In the genomic region with DNA sequence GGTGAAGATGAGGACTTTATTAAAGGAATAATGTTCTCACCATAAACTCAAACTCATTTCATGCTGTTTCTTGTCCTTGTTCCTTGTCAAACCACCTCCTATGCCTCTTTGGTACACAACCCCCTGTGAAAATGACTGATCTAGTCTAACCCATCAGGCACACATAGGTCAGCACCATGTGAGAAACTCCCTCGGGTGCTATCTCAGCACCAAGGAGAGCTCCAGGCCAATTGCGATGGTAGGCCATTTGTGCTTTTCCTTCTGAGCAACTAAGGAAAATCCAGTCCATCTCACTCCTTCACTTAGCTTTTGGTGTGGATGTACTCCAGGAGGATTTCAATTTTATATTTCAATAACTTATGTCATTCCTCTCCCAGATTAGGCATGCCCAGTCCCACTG, we compare ENCODE assay signal across 12 cellular contexts.
DNase-seq lines count a peak whose midpoint lies in the region; ATAC-seq and TF ChIP-seq lines count a peak whose summit lies in the region.
"Had no signal": no experiment of that assay in that cellular context is flagged by ENCODE, and none has a peak within 500 bp of the region (broad histone marks: within the 10 kb centered on the region; RNA-seq: fewer than 3 reads in every experiment).

No MANE protein-coding gene starts in this region.

- no peaks in the 10 kb centered on the region for H3K23me2 ChIP-seq in H9 (ENCODE audit: insufficient read length, low read depth, low read length, poor library complexity, severe bottlenecking)

- no peak overlapping the region for H4K91ac ChIP-seq in H9 (ENCODE audit: insufficient read length, low read depth, low read length)

- H3K9me3 ChIP-seq in AG04450 (ENCODE audit: control insufficient read depth, insufficient read depth, low read length), result no peaks in the 10 kb centered on the region
- H3K9me3 ChIP-seq in H9 (ENCODE audit: control insufficient read depth, low read depth, low read length), result no peaks in the 10 kb centered on the region
- H3K9me3 ChIP-seq: testis had no signal

- no peaks in the 10 kb centered on the region; the same call in 1 of the 2 replicates for H3K4me1 ChIP-seq in H9 (ENCODE audit: insufficient read depth, low read length)

- no peak overlapping the region for H2BK20ac ChIP-seq in H9 (ENCODE audit: low read depth, low read length, poor library complexity, severe bottlenecking)

- H3K27ac Mint-ChIP-seq in H9, result no peak overlapping the region
- H3K27ac Mint-ChIP-seq: dendritic cell treated with granulocyte-macrophage colony-stimulating factor and Interleukin-4, amounts not matched to agents 40 ng/mL and 50 ng/mL, for 4 days had no signal

- no peak for ATAC-seq in HG03460 (IDR thresholded peaks at IDR 0.05; ENCODE audit: unreplicated experiment)
- ATAC-seq in HG03135 (IDR thresholded peaks at IDR 0.05; ENCODE audit: unreplicated experiment), result no peak

- H2AK5ac ChIP-seq in H9 (ENCODE audit: insufficient read length, low read length), result no peak overlapping the region

- peaks cover 22 to 23% of the 10 kb centered on the region in 2 experiments for H3K4me1 Mint-ChIP-seq in H9

- H3K4me3 ChIP-seq in AG04450 (ENCODE audit: low read depth, low read length), result no peak overlapping the region
- H3K4me3 ChIP-seq: testis had no signal

- no peaks in the 10 kb centered on the region for H3K27me3 ChIP-seq in AG04450 (ENCODE audit: control insufficient read depth, insufficient read depth, low read length)
- no peaks in the 10 kb centered on the region for H3K27me3 ChIP-seq in H9 (ENCODE audit: insufficient read depth, low read length)
- H3K27me3 ChIP-seq: testis had no signal

- no peak overlapping the region for H3K18ac ChIP-seq in H9 (ENCODE audit: insufficient read length, low read depth, low read length)

- H3K9ac ChIP-seq in H9 (ENCODE audit: extremely low read depth, insufficient read length, low read length), result no peak overlapping the region

- H3K9me3 Mint-ChIP-seq in H9, result no peaks in the 10 kb centered on the region; a peak in 2 of 5 replicates
- H3K9me3 Mint-ChIP-seq: dendritic cell treated with granulocyte-macrophage colony-stimulating factor and Interleukin-4, amounts not matched to agents 40 ng/mL and 50 ng/mL, for 4 days had no signal

- H2BK12ac ChIP-seq in H9 (ENCODE audit: insufficient read length, low read depth, low read length), result no peak overlapping the region

- H3K4me2 ChIP-seq in H9 (ENCODE audit: insufficient read depth, insufficient read length, low read length), result no peak overlapping the region

- TF ChIP-seq CTCF in AG04450 (IDR thresholded peaks at IDR 0.05; ENCODE audit: low read depth, low read length) (no peak), H9 (conservative IDR thresholded peaks at IDR 0.05) (no peak)

- H2AFZ ChIP-seq in H9 (ENCODE audit: low read length), result no peak overlapping the region

- H4K5ac ChIP-seq in H9 (ENCODE audit: insufficient read length, low read depth, low read length), result no peak overlapping the region

- H2BK15ac ChIP-seq in H9 (ENCODE audit: low read depth, low read length), result no peak overlapping the region

- H3K79me1 ChIP-seq in H9 (ENCODE audit: insufficient read depth, low read depth, low read length, poor library complexity, severe bottlenecking), result no peaks in the 10 kb centered on the region

- no peak overlapping the region for H3K4me3 Mint-ChIP-seq in H9
- H3K4me3 Mint-ChIP-seq: dendritic cell treated with granulocyte-macrophage colony-stimulating factor and Interleukin-4, amounts not matched to agents 40 ng/mL and 50 ng/mL, for 4 days had no signal

- CTCF ChIA-PET in AG04450 (lab: Charles Lee), result no interaction called here

- no peak overlapping the region for H3K23ac ChIP-seq in H9 (ENCODE audit: insufficient read length, low read depth, low read length)

- H3K27ac ChIP-seq in AG04450 (ENCODE audit: low read depth, low read length) (no peak overlapping the region), H9 (ENCODE audit: insufficient read length, low read depth, low read length) (no peak overlapping the region)
- H3K27ac ChIP-seq: testis had no signal

- H3T11ph ChIP-seq in H9 (ENCODE audit: low read length), result no peak overlapping the region

- H3K79me2 ChIP-seq in H9 (ENCODE audit: insufficient read depth, low read length), result no peaks in the 10 kb centered on the region

- POLR2A ChIA-PET in AG04450 (lab: Yijun Ruan, JAX), result no interaction called here

- no peak for TF ChIP-seq EP300 in Ishikawa (IDR thresholded peaks at IDR 0.05; ENCODE audit: borderline replicate concordance)

- H4K20me1 ChIP-seq in H9 (ENCODE audit: control insufficient read depth, insufficient read depth, insufficient read length), result no peaks in the 10 kb centered on the region

- DNase-seq in AG04450 (ENCODE audit: low read depth, low spot score), result peak; percentile 3
- DNase-seq in amniotic epithelial cell (ENCODE audit: low read depth), result peak; percentile 59
- peak; percentile 48 for DNase-seq in iPS-NIHi11 (ENCODE audit: low spot score)
- no peak for DNase-seq in amniotic stem cell (lab: John Stamatoyannopoulos, UW)
- no peak for DNase-seq in H9
- DNase-seq: activated CD4-positive, CD25-positive, alpha-beta regulatory T cell treated with anti-CD3 and anti-CD28 coated beads, Interleukin-2, amount 50 U/mL, for 72 hours; NCI-H2171; testis had no signal

- no peak overlapping the region for H4K8ac ChIP-seq in H9 (replicated peaks; ENCODE audit: insufficient read length, low read depth, low read length)

- peak; percentile 21; the same call in 1 of the 2 replicates for TF ChIP-seq RAD21 in Ishikawa (IDR thresholded peaks at IDR 0.05; ENCODE audit: low read depth)

- no peaks in the 10 kb centered on the region; the same call in 1 of the 2 replicates for H3K27me3 Mint-ChIP-seq in H9 (ENCODE audit: low read depth)
- H3K27me3 Mint-ChIP-seq: dendritic cell treated with granulocyte-macrophage colony-stimulating factor and Interleukin-4, amounts not matched to agents 40 ng/mL and 50 ng/mL, for 4 days had no signal

- H3K4ac ChIP-seq in H9 (ENCODE audit: low read depth, low read length), result no peak overlapping the region

- no CpG with 5 or more reads among the region's 2 CpGs for WGBS in H9 (ENCODE audit: extremely low coverage, insufficient read length, low lambda C conversion rate)

- H3K36me3 Mint-ChIP-seq in H9 (ENCODE audit: insufficient read depth in 1 of 3, low read depth in 3 of 3), result no peaks in the 10 kb centered on the region

- H3K56ac ChIP-seq in H9 (ENCODE audit: insufficient read length, low read depth, low read length), result no peak overlapping the region

- no peak overlapping the region for H2BK5ac ChIP-seq in H9 (ENCODE audit: insufficient read length, low read length)

- no peak overlapping the region for H3K14ac ChIP-seq in H9 (ENCODE audit: insufficient read depth, low read length)

- no peak overlapping the region for H2BK120ac ChIP-seq in H9 (ENCODE audit: low read depth, low read length, poor library complexity, severe bottlenecking)

TF ChIP-seq in Ishikawa, 13 proteins besides CTCF, POLR2A, EP300 and RAD21:
- TF ChIP-seq FOXM1 (IDR thresholded peaks at IDR 0.05; ENCODE audit: borderline replicate concordance, low read depth) (no peak), YY1 (IDR thresholded peaks at IDR 0.05; ENCODE audit: low read depth) (0 out of 2 replicates have a peak, but pooled peaks have one; percentile 29)
- TF ChIP-seq, protein P1, sequence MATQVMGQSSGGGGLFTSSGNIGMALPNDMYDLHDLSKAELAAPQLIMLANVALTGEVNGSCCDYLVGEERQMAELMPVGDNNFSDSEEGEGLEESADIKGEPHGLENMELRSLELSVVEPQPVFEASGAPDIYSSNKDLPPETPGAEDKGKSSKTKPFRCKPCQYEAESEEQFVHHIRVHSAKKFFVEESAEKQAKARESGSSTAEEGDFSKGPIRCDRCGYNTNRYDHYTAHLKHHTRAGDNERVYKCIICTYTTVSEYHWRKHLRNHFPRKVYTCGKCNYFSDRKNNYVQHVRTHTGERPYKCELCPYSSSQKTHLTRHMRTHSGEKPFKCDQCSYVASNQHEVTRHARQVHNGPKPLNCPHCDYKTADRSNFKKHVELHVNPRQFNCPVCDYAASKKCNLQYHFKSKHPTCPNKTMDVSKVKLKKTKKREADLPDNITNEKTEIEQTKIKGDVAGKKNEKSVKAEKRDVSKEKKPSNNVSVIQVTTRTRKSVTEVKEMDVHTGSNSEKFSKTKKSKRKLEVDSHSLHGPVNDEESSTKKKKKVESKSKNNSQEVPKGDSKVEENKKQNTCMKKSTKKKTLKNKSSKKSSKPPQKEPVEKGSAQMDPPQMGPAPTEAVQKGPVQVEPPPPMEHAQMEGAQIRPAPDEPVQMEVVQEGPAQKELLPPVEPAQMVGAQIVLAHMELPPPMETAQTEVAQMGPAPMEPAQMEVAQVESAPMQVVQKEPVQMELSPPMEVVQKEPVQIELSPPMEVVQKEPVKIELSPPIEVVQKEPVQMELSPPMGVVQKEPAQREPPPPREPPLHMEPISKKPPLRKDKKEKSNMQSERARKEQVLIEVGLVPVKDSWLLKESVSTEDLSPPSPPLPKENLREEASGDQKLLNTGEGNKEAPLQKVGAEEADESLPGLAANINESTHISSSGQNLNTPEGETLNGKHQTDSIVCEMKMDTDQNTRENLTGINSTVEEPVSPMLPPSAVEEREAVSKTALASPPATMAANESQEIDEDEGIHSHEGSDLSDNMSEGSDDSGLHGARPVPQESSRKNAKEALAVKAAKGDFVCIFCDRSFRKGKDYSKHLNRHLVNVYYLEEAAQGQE (IDR thresholded peaks at IDR 0.05; ENCODE audit: low read depth), result peak; percentile 95

Comparison
In these comparisons a context has a peak if more than half of its experiments do, and no peak if none do; other contexts are left out.
1. DNase-seq: peak in AG04450 (single experiment), amniotic epithelial cell (single experiment) and iPS-NIHi11 (single experiment); none in amniotic stem cell (single experiment) and H9 (single experiment).